1 cellular context compared by ENCODE assay signal in the genomic region with DNA sequence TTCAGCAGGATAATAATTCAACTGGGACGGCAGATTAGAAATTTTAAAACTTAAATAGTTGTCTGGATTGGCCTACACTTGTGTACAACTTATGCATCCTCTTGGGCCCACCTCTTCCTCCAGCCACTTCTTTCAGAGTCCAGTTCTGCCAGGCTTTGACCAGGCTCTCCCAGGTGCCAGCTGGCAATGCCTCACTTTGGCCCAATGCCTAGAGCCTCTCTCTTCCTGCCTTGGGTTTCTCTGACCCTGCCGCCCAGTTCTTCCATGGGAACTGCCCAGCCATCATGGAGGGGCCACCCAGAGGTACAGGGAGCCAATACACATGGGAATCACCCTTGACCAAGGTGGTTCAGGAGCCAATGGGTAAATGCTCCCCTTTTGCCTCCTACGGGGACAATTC.
TF ChIP-seq lines count a peak whose summit lies in the region.

No MANE protein-coding gene starts in this region.

TF ChIP-seq in SK-N-SH treated with all-trans-retinoic acid at 6 μM for 48 hours, 23 proteins besides CTCF, POLR2A, EP300 and RAD21 (continued from another document):
- TF ChIP-seq, protein P1, sequence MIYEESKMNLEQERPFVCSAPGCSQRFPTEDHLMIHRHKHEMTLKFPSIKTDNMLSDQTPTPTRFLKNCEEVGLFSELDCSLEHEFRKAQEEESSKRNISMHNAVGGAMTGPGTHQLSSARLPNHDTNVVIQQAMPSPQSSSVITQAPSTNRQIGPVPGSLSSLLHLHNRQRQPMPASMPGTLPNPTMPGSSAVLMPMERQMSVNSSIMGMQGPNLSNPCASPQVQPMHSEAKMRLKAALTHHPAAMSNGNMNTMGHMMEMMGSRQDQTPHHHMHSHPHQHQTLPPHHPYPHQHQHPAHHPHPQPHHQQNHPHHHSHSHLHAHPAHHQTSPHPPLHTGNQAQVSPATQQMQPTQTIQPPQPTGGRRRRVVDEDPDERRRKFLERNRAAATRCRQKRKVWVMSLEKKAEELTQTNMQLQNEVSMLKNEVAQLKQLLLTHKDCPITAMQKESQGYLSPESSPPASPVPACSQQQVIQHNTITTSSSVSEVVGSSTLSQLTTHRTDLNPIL (CRISPR knock-in tag; IDR thresholded peaks at IDR 0.05; ENCODE audit: low read depth): no peak
- TF ChIP-seq ISL1 (CRISPR knock-in tag; IDR thresholded peaks at IDR 0.05) (no peak), ZFP3 (CRISPR knock-in tag; IDR thresholded peaks at IDR 0.05) (no peak), ESRRG (CRISPR knock-in tag; IDR thresholded peaks at IDR 0.05) (no peak), OSR1 (CRISPR knock-in tag; IDR thresholded peaks at IDR 0.05) (no peak), ZFP30 (CRISPR knock-in tag; IDR thresholded peaks at IDR 0.05) (no peak), ZNF565 (CRISPR knock-in tag; conservative IDR thresholded peaks at IDR 0.05; ENCODE audit: low read depth) (no peak), ZC3H10 (CRISPR knock-in tag; IDR thresholded peaks at IDR 0.05) (no peak), SNAI2 (CRISPR knock-in tag; IDR thresholded peaks at IDR 0.05) (no peak)
- TF ChIP-seq, protein P2, sequence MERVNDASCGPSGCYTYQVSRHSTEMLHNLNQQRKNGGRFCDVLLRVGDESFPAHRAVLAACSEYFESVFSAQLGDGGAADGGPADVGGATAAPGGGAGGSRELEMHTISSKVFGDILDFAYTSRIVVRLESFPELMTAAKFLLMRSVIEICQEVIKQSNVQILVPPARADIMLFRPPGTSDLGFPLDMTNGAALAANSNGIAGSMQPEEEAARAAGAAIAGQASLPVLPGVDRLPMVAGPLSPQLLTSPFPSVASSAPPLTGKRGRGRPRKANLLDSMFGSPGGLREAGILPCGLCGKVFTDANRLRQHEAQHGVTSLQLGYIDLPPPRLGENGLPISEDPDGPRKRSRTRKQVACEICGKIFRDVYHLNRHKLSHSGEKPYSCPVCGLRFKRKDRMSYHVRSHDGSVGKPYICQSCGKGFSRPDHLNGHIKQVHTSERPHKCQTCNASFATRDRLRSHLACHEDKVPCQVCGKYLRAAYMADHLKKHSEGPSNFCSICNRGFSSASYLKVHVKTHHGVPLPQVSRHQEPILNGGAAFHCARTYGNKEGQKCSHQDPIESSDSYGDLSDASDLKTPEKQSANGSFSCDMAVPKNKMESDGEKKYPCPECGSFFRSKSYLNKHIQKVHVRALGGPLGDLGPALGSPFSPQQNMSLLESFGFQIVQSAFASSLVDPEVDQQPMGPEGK (CRISPR knock-in tag; IDR thresholded peaks at IDR 0.05; ENCODE audit: borderline replicate concordance): no peak
- TF ChIP-seq, protein P3, sequence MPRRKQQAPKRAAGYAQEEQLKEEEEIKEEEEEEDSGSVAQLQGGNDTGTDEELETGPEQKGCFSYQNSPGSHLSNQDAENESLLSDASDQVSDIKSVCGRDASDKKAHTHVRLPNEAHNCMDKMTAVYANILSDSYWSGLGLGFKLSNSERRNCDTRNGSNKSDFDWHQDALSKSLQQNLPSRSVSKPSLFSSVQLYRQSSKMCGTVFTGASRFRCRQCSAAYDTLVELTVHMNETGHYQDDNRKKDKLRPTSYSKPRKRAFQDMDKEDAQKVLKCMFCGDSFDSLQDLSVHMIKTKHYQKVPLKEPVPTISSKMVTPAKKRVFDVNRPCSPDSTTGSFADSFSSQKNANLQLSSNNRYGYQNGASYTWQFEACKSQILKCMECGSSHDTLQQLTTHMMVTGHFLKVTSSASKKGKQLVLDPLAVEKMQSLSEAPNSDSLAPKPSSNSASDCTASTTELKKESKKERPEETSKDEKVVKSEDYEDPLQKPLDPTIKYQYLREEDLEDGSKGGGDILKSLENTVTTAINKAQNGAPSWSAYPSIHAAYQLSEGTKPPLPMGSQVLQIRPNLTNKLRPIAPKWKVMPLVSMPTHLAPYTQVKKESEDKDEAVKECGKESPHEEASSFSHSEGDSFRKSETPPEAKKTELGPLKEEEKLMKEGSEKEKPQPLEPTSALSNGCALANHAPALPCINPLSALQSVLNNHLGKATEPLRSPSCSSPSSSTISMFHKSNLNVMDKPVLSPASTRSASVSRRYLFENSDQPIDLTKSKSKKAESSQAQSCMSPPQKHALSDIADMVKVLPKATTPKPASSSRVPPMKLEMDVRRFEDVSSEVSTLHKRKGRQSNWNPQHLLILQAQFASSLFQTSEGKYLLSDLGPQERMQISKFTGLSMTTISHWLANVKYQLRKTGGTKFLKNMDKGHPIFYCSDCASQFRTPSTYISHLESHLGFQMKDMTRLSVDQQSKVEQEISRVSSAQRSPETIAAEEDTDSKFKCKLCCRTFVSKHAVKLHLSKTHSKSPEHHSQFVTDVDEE (CRISPR knock-in tag; IDR thresholded peaks at IDR 0.05): no peak
TF ChIP-seq in SK-N-SH treated with all-trans-retinoic acid at 6 μM for 48 hours: peak in this region for 0.
